In genomic region chr9:75197521-75197920, GRCh38 we compare ENCODE assay signal across 18 cellular contexts.
A peak's percentile ranks its signal among the peaks of the same experiment; 100 is the strongest.
DNase-seq lines count a peak whose midpoint lies in the region; ATAC-seq and TF ChIP-seq lines count a peak whose summit lies in the region.
"Had no signal": no experiment of that assay in that cellular context is flagged by ENCODE, and none has a peak within 500 bp of the region (broad histone marks: within the 10 kb centered on the region; RNA-seq: fewer than 3 reads in every experiment).

No MANE protein-coding gene starts in this region.

- BruUV-seq in Calu3 (replicated peaks; lab: Mats Ljungman, UMichigan): no TSS peak

- no peak overlapping the region for H3K27ac Mint-ChIP-seq in Calu3 (ENCODE audit: unreplicated experiment)
- H3K27ac Mint-ChIP-seq: activated CD4-positive, alpha-beta memory T cell treated with anti-CD3 and anti-CD28 coated beads for 36 hours; activated T-helper 1 cell treated with anti-CD3 and anti-CD28 coated beads, Interleukin-12 subunit alpha, Interleukin-12 subunit beta, Interleukin-2, Interleukin-4 antibody, amounts not matched to agents 30 ng/mL and 10 ng/mL and 1 ng/mL, durations not matched to agents 14 hours and 24 hours and 36 hours had no signal

- DNase-seq in NCI-H2171 treated with DMSO at 0.1 percent for 48 hours (lab: John Stamatoyannopoulos, UW) (peak; percentile 32), NCI-H2171 (lab: John Stamatoyannopoulos, UW) (no peak), NCI-H345 treated with DMSO at 0.1 percent for 48 hours (lab: John Stamatoyannopoulos, UW; ENCODE audit: unreplicated experiment) (peak; percentile 9), choroid plexus epithelial cell (ENCODE audit: low read depth) (peak; percentile 22), non-pigmented ciliary epithelial cell (ENCODE audit: low read depth) (peak; percentile 34), Calu3 (no peak), epidermal melanocyte (ENCODE audit: insufficient read length, low spot score) (no peak)
- no peak for DNase-seq in stimulated activated naive CD8-positive, alpha-beta T cell treated with anti-CD3 and anti-CD28 coated beads, Interleukin-15, Interleukin-2, amounts not matched to agents 100 U/mL and 50 U/mL, for 24 hours
- DNase-seq: ACHN; activated CD4-positive, alpha-beta memory T cell treated with anti-CD3 and anti-CD28 coated beads for 36 hours; HCEC 1CT; KG1; mesenchymal stem cell; NCI-H1694; SIG-M5; T1000 had no signal

- H3K36me3 Mint-ChIP-seq in Calu3 (ENCODE audit: insufficient read depth, unreplicated experiment): no peaks in the 10 kb centered on the region
- H3K36me3 Mint-ChIP-seq: activated CD4-positive, alpha-beta memory T cell treated with anti-CD3 and anti-CD28 coated beads for 36 hours had no signal

- no peak overlapping the region for H3K4me3 ChIP-seq in choroid plexus epithelial cell (ENCODE audit: low read depth, low read length)
- H3K4me3 ChIP-seq: skin epidermis had no signal

- ATAC-seq in stimulated activated naive CD8-positive, alpha-beta T cell treated with anti-CD3 and anti-CD28 coated beads, Interleukin-15, Interleukin-2, amounts not matched to agents 100 U/mL and 50 U/mL, for 24 hours: no peak

- H3K4me3 Mint-ChIP-seq in Calu3 (ENCODE audit: low read depth, unreplicated experiment): no peak overlapping the region
- H3K4me3 Mint-ChIP-seq: activated CD4-positive, alpha-beta memory T cell treated with anti-CD3 and anti-CD28 coated beads for 36 hours; activated T-helper 1 cell treated with anti-CD3 and anti-CD28 coated beads, Interleukin-12 subunit alpha, Interleukin-12 subunit beta, Interleukin-2, Interleukin-4 antibody, amounts not matched to agents 30 ng/mL and 10 ng/mL and 1 ng/mL, durations not matched to agents 14 hours and 24 hours and 36 hours had no signal

- intact Hi-C loops in Calu3 (cut with micrococcal nuclease; ENCODE audit: unreplicated experiment): no loop called here

- no peaks in the 10 kb centered on the region for H3K9me3 Mint-ChIP-seq in Calu3 (ENCODE audit: low read depth, unreplicated experiment)
- H3K9me3 Mint-ChIP-seq: activated CD4-positive, alpha-beta memory T cell treated with anti-CD3 and anti-CD28 coated beads for 36 hours; activated T-helper 1 cell treated with anti-CD3 and anti-CD28 coated beads, Interleukin-12 subunit alpha, Interleukin-12 subunit beta, Interleukin-2, Interleukin-4 antibody, amounts not matched to agents 30 ng/mL and 10 ng/mL and 1 ng/mL, durations not matched to agents 14 hours and 24 hours and 36 hours had no signal

- CTCF ChIA-PET in Calu3 (lab: Charles Lee): no interaction called here

- peaks cover 8% of the 10 kb centered on the region for H3K27me3 Mint-ChIP-seq in Calu3 (ENCODE audit: unreplicated experiment)
- H3K27me3 Mint-ChIP-seq: activated CD4-positive, alpha-beta memory T cell treated with anti-CD3 and anti-CD28 coated beads for 36 hours had no signal

- H3K4me1 Mint-ChIP-seq in Calu3 (ENCODE audit: low read depth, unreplicated experiment): no peaks in the 10 kb centered on the region

- no peak for TF ChIP-seq CTCF in choroid plexus epithelial cell (conservative IDR thresholded peaks at IDR 0.05; ENCODE audit: low read depth, low read length)
- no peak for TF ChIP-seq CTCF in Calu3 (IDR thresholded peaks at IDR 0.05; ENCODE audit: unreplicated experiment)

Comparison
In these comparisons a context has a peak if more than half of its experiments do, and no peak if none do; other contexts are left out.
1. DNase-seq: peak in NCI-H2171 treated with DMSO at 0.1 percent for 48 hours (single experiment), NCI-H345 treated with DMSO at 0.1 percent for 48 hours (single experiment), choroid plexus epithelial cell (single experiment) and non-pigmented ciliary epithelial cell (single experiment); none in NCI-H2171 (single experiment), stimulated activated naive CD8-positive, alpha-beta T cell treated with anti-CD3 and anti-CD28 coated beads, Interleukin-15, Interleukin-2, amounts not matched to agents 100 U/mL and 50 U/mL, for 24 hours (single experiment), Calu3 (single experiment) and epidermal melanocyte (single experiment).